In the genomic region with DNA sequence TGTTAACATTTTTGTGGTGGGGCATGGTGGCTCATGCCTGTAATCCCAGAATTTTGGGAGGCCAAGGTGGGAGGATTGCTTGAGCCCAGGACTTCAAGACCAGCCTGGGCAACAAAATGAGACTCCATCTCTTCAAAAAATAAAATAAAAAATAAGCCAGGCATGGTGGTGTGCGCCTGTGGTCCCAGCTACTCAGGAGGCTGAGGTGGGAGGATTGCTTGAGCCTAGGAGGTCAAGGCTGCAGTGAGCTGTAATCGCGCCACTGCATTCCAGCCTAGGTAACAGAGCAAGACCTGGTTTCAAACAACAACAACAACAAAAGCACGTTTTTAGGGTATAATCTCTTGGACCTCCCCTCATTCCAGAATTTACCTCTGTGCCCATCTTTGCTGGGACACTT, we compare ENCODE assay signal across 8 cellular contexts. TPM values are rescaled to one million over a fixed set of nuclear protein-coding genes. Genes with fewer than 3 reads are reported as not detected.
"Had no signal": no experiment of that assay in that cellular context is flagged by ENCODE, and none has a peak within 500 bp of the region (broad histone marks: within the 10 kb centered on the region; RNA-seq: fewer than 3 reads in every experiment).

No MANE protein-coding gene starts in this region.

RNA-seq across cellular contexts. Expression of gene WFIKKN2, which starts 59.1 kb away (rescaled TPM):
- total RNA-seq: dermis blood vessel endothelial cell, esophagus mucosa, glomerular endothelial cell, kidney epithelial cell, left lung, lung microvascular endothelial cell, mononuclear cell had no signal
- polyA plus RNA-seq: keratinocyte had no signal
